1 cellular context compared by ENCODE assay signal in the genomic region with DNA sequence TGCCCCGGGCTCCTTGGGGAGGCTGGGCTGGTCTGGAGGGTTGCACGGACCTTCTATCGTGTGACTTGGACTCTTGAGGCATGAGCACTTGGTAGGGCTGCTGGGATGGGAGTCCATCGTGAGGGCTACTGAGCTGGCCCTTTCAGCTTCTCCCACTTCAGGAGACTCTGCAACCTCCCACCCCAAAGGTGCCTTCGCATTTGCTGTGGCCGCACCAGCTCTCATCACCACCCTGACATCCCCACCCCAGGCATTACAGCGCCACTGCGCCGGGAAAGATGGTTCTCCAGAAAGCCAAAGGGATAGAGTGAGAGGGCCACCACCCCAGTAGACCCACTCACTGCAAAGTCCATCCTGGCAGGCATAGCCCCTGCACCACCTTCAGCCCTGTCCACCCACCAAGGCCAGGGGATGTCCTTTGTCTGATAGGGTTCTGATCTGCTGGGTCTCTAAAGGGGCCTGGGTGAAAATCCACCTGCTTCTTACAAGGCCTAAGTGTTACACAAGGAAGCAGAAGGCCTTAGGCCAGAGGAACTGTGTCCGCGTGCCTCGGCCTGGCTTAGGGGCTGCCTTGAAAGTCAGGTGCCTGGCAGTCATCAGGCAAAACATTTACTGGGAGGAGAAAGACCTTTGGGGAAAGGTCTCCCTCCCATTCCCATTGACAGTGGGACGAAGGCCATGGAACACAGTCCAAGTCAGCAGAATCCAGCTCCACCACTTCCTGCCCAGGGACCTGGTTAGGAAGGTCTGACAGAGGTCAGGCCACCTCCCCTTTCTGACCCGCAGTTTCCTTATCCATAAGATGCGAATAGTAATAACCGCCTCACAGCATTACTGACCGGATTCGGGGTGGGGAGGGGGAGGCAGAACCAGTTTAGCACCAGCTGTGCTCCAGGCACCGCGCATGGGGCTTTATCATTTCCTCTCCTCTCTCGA.
TF ChIP-seq lines count a peak whose summit lies in the region.

No MANE protein-coding gene starts in this region.

TF ChIP-seq in WTC11, 78 proteins besides CTCF, POLR2A, EP300 and RAD21 (continued from another document):
- TF ChIP-seq, protein P1, sequence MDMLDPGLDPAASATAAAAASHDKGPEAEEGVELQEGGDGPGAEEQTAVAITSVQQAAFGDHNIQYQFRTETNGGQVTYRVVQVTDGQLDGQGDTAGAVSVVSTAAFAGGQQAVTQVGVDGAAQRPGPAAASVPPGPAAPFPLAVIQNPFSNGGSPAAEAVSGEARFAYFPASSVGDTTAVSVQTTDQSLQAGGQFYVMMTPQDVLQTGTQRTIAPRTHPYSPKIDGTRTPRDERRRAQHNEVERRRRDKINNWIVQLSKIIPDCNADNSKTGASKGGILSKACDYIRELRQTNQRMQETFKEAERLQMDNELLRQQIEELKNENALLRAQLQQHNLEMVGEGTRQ (CRISPR knock-in tag; IDR thresholded peaks at IDR 0.05), result no peak
- TF ChIP-seq, protein P2, sequence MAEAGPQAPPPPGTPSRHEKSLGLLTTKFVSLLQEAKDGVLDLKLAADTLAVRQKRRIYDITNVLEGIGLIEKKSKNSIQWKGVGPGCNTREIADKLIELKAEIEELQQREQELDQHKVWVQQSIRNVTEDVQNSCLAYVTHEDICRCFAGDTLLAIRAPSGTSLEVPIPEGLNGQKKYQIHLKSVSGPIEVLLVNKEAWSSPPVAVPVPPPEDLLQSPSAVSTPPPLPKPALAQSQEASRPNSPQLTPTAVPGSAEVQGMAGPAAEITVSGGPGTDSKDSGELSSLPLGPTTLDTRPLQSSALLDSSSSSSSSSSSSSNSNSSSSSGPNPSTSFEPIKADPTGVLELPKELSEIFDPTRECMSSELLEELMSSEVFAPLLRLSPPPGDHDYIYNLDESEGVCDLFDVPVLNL (CRISPR knock-in tag; IDR thresholded peaks at IDR 0.05; ENCODE audit: borderline replicate concordance, low read depth), result no peak
- TF ChIP-seq ZNF121 (CRISPR knock-in tag; IDR thresholded peaks at IDR 0.05) (no peak), ZBTB21 (CRISPR knock-in tag; IDR thresholded peaks at IDR 0.05; ENCODE audit: borderline replicate concordance) (no peak)
